Comparison of ENCODE assay signal across 9 cellular contexts in genomic region chr10:110420401-110421193, GRCh38.
DNase-seq lines count a peak whose midpoint lies in the region; ATAC-seq and TF ChIP-seq lines count a peak whose summit lies in the region.
"Had no signal": no experiment of that assay in that cellular context is flagged by ENCODE, and none has a peak within 500 bp of the region (broad histone marks: within the 10 kb centered on the region; RNA-seq: fewer than 3 reads in every experiment).

No MANE protein-coding gene starts in this region.

- H2BK120ac ChIP-seq in IMR-90 (ENCODE audit: low read depth, low read length), result peak overlapping the region; percentile 90

- peak overlapping the region; percentile 57 for H3K27ac Mint-ChIP-seq in activated CD8-positive, alpha-beta T cell treated with anti-CD3 and anti-CD28 coated beads, Interleukin-2, amount 10 ng/mL, durations not matched to agents 7 days and 5 days

- no peak for TF ChIP-seq POLR2A in IMR-90 (IDR thresholded peaks at IDR 0.05; ENCODE audit: low read depth, low read length)

- H3K4me3 ChIP-seq in IMR-90 (ENCODE audit: insufficient read depth, low read depth, low read length) (no peak overlapping the region), lung (no peak overlapping the region)

- no peaks in the 10 kb centered on the region for H3K79me1 ChIP-seq in IMR-90 (ENCODE audit: low read depth in 1 of 2, low read length in 2 of 2)

- H3K4me3 Mint-ChIP-seq in activated CD8-positive, alpha-beta T cell treated with anti-CD3 and anti-CD28 coated beads, Interleukin-2, amount 10 ng/mL, durations not matched to agents 7 days and 5 days, result no peak overlapping the region

- intact Hi-C loops in IMR-90 (cut with micrococcal nuclease), result no loop called here

- peak overlapping the region; percentile 67; the same call in 1 of the 2 replicates for H3K23ac ChIP-seq in IMR-90 (ENCODE audit: low read depth, low read length)

- peaks cover 58% of the 10 kb centered on the region for H3K4me1 Mint-ChIP-seq in activated CD8-positive, alpha-beta T cell treated with anti-CD3 and anti-CD28 coated beads, Interleukin-2, amount 10 ng/mL, durations not matched to agents 7 days and 5 days (ENCODE audit: low read depth)

- peak overlapping the region; percentile 87; the same call in 1 of the 2 replicates for H2BK20ac ChIP-seq in IMR-90 (ENCODE audit: low read depth, low read length)

- DNase-seq in Caki2 (ENCODE audit: low read depth) (peak; percentile 54), IMR-90 (peak; percentile 61), lung (ENCODE audit: low spot score) (peak; percentile 78), hypothalamus (lab: John Stamatoyannopoulos, UW) (no peak), NCI-H82 (lab: John Stamatoyannopoulos, UW) (no peak), KG1 (lab: John Stamatoyannopoulos, UW) (no peak)
- no peak for DNase-seq in activated CD8-positive, alpha-beta T cell treated with anti-CD3 and anti-CD28 coated beads, Interleukin-2, amount 10 ng/mL, durations not matched to agents 7 days and 5 days
- DNase-seq: NCI-H1930 had no signal

- in situ Hi-C loops in Caki2 (cut with HindIII; ENCODE audit: low pct_unique_long_range_greater_than_20kb, low sequenced_read_pairs) (no loop called here), IMR-90 (cut with MboI; ENCODE audit: low sequenced_read_pairs) (no loop called here)

- H2AK5ac ChIP-seq in IMR-90 (ENCODE audit: low read depth, low read length), result peak overlapping the region; percentile 87

- H4K20me1 ChIP-seq in IMR-90 (ENCODE audit: insufficient read depth, low read length), result no peaks in the 10 kb centered on the region

- TF ChIP-seq CTCF in IMR-90 (conservative IDR thresholded peaks at IDR 0.05; ENCODE audit: low read depth, low read length), result no peak
- no peak for TF ChIP-seq CTCF in lung (IDR thresholded peaks at IDR 0.05; ENCODE audit: control extremely low read depth, extremely low read depth)

- no peaks in the 10 kb centered on the region for H3K36me3 Mint-ChIP-seq in activated CD8-positive, alpha-beta T cell treated with anti-CD3 and anti-CD28 coated beads, Interleukin-2, amount 10 ng/mL, durations not matched to agents 7 days and 5 days (ENCODE audit: low read depth)

- dilution Hi-C loops in IMR-90 (cut with HindIII; ENCODE audit: low sequenced_read_pairs, unreplicated experiment), result no loop called here

- no peak overlapping the region for H3K27ac ChIP-seq in IMR-90 (ENCODE audit: insufficient read depth, low read length)
- H3K27ac ChIP-seq in lung (ENCODE audit: low read depth in 1 of 2, low read length in 1 of 2), result no peak overlapping the region

- POLR2A ChIA-PET in IMR-90 (lab: Charles Lee; ENCODE audit: unreplicated experiment), result no interaction called here
- POLR2A ChIA-PET in activated CD8-positive, alpha-beta T cell treated with anti-CD3 and anti-CD28 coated beads, Interleukin-2, amount 10 ng/mL, durations not matched to agents 7 days and 5 days (lab: Charles Lee), result no interaction called here

- peak overlapping the region; percentile 68 for H4K91ac ChIP-seq in IMR-90 (ENCODE audit: insufficient read depth, low read depth, low read length)

- peak overlapping the region; percentile 91; the same call in 2 of the 3 replicates for H2BK15ac ChIP-seq in IMR-90 (ENCODE audit: low read depth, low read length)

- H3K4me1 ChIP-seq in IMR-90 (ENCODE audit: control insufficient read depth, insufficient read depth, low read length), result peaks cover 9% of the 10 kb centered on the region
- H3K4me1 ChIP-seq in lung (ENCODE audit: control insufficient read depth in 2 of 2, insufficient read depth in 2 of 2, low read length in 2 of 2), result peaks cover 0 to 9% of the 10 kb centered on the region in 2 donors

- H3K36me3 ChIP-seq in IMR-90 (ENCODE audit: control insufficient read depth, insufficient read depth, low read length) (no peaks in the 10 kb centered on the region), lung (ENCODE audit: control insufficient read depth in 2 of 2, insufficient read depth in 2 of 2, low read length in 2 of 2) (no peaks in the 10 kb centered on the region)

- ATAC-seq in IMR-90 (ENCODE audit: low read depth) (peak; percentile 51), lung (ENCODE audit: insufficient read depth, low FRiP score) (no peak), HG03571 (IDR thresholded peaks at IDR 0.05; ENCODE audit: unreplicated experiment) (no peak)
- ATAC-seq in activated CD8-positive, alpha-beta T cell treated with anti-CD3 and anti-CD28 coated beads, Interleukin-2, amount 10 ng/mL, durations not matched to agents 7 days and 5 days, result peak; percentile 40

- H3K27me3 Mint-ChIP-seq in activated CD8-positive, alpha-beta T cell treated with anti-CD3 and anti-CD28 coated beads, Interleukin-2, amount 10 ng/mL, durations not matched to agents 7 days and 5 days (ENCODE audit: low read depth), result peaks cover 2% of the 10 kb centered on the region

- H4K5ac ChIP-seq in IMR-90 (ENCODE audit: low read depth, low read length), result peak overlapping the region; percentile 19; the same call in 1 of the 2 replicates

- H3K4ac ChIP-seq in IMR-90 (ENCODE audit: low read depth, low read length), result peak overlapping the region; percentile 76

- peak overlapping the region; percentile 59 for H2AFZ ChIP-seq in IMR-90 (replicated peaks; ENCODE audit: low read length, poor library complexity)

- H3K9ac ChIP-seq in IMR-90 (ENCODE audit: low read depth, low read length), result no peak overlapping the region

- H3K9me1 ChIP-seq in IMR-90 (ENCODE audit: insufficient read depth, low read length), result peaks cover 23% of the 10 kb centered on the region

- no TSS peak for BruUV-seq in IMR-90 (replicated peaks; lab: Mats Ljungman, UMichigan)

- H3K56ac ChIP-seq in IMR-90 (ENCODE audit: extremely low read depth, insufficient read depth, low read length), result no peak overlapping the region

- H3K9me3 ChIP-seq in IMR-90 (ENCODE audit: control insufficient read depth, insufficient read depth, low read length) (no peaks in the 10 kb centered on the region; the same call in 1 of the 2 replicates), lung (ENCODE audit: control insufficient read depth in 2 of 2, insufficient read depth in 1 of 2, low read length in 1 of 2) (no peaks in the 10 kb centered on the region)

- H2AK9ac ChIP-seq in IMR-90 (replicated peaks; ENCODE audit: low read depth, low read length, poor library complexity), result peak overlapping the region; percentile 38

- no peak overlapping the region for H3K4me2 ChIP-seq in IMR-90 (ENCODE audit: low read depth, low read length)

- H2BK5ac ChIP-seq in IMR-90 (ENCODE audit: low read depth, low read length, poor library complexity, severe bottlenecking), result peak overlapping the region; percentile 17

- H3K27me3 ChIP-seq in IMR-90 (ENCODE audit: control insufficient read depth, insufficient read depth, low read length) (no peaks in the 10 kb centered on the region), lung (ENCODE audit: control insufficient read depth, insufficient read depth) (no peaks in the 10 kb centered on the region)

- H3K14ac ChIP-seq in IMR-90 (replicated peaks; ENCODE audit: low read depth, low read length), result peak overlapping the region; percentile 79

- CTCF ChIA-PET in IMR-90 (lab: Yijun Ruan, JAX), result interaction anchor here (0.7 kb wide), 1 partner anchor 110 kb away, joined by 3 read pairs; no protein-coding TSS in a partner anchor
- CTCF ChIA-PET in activated CD8-positive, alpha-beta T cell treated with anti-CD3 and anti-CD28 coated beads, Interleukin-2, amount 10 ng/mL, durations not matched to agents 7 days and 5 days (lab: Charles Lee), result no interaction called here

- peak overlapping the region; percentile 33; the same call in 1 of the 2 replicates for H3K18ac ChIP-seq in IMR-90 (ENCODE audit: low read depth, low read length)

- no peak for TF ChIP-seq RAD21 in IMR-90 (IDR thresholded peaks at IDR 0.05; ENCODE audit: low read length)

- H4K8ac ChIP-seq in IMR-90 (ENCODE audit: low read depth in 2 of 2, low read length in 2 of 2), result peak overlapping the region; percentile 44 to 50; a peak in 2 of 4 replicates

- H3K9me3 Mint-ChIP-seq in activated CD8-positive, alpha-beta T cell treated with anti-CD3 and anti-CD28 coated beads, Interleukin-2, amount 10 ng/mL, durations not matched to agents 7 days and 5 days (ENCODE audit: insufficient read depth), result no peaks in the 10 kb centered on the region

- 100% methylated on average over 1 of the region's 2 CpGs; no CpG with 5 or more reads in 1 of the 2 experiments for WGBS in IMR-90 (ENCODE audit: extremely low coverage in 2 of 2, insufficient read length in 1 of 2), 2 experiments
- WGBS in lung, 2 donors, result 84 to 94% methylated on average over 2 of the region's 2 CpGs

TF ChIP-seq in IMR-90, 13 proteins besides CTCF, POLR2A, EP300 and RAD21:
- peak; percentile 32; the same call in 1 of the 2 replicates for TF ChIP-seq CEBPB (IDR thresholded peaks at IDR 0.05; ENCODE audit: low read depth, low read length)
- no peak for TF ChIP-seq MXI1 (IDR thresholded peaks at IDR 0.05; ENCODE audit: borderline replicate concordance, low read depth, low read length)

Comparison
In these comparisons a context has a peak if more than half of its experiments do, and no peak if none do; other contexts are left out.
1. DNase-seq: peak in Caki2 (single experiment), IMR-90 (single experiment) and lung (single experiment); none in activated CD8-positive, alpha-beta T cell treated with anti-CD3 and anti-CD28 coated beads, Interleukin-2, amount 10 ng/mL, durations not matched to agents 7 days and 5 days (single experiment), hypothalamus (0 of 51), NCI-H82 (single experiment) and KG1 (single experiment).
2. ATAC-seq: peak in IMR-90 (single experiment) and activated CD8-positive, alpha-beta T cell treated with anti-CD3 and anti-CD28 coated beads, Interleukin-2, amount 10 ng/mL, durations not matched to agents 7 days and 5 days (single experiment); none in lung (single experiment) and HG03571 (single experiment).